Comparison of ENCODE assay signal across 22 cellular contexts in genomic region chrX:8728932-8729331, GRCh38. TPM values are rescaled to one million over a fixed set of nuclear protein-coding genes. Genes with fewer than 3 reads are reported as not detected.
DNase-seq lines count a peak whose midpoint lies in the region; ATAC-seq and TF ChIP-seq lines count a peak whose summit lies in the region.
"Had no signal": no experiment of that assay in that cellular context is flagged by ENCODE, and none has a peak within 500 bp of the region (broad histone marks: within the 10 kb centered on the region; RNA-seq: fewer than 3 reads in every experiment).

No MANE protein-coding gene starts in this region.

- no peaks in the 10 kb centered on the region for H4K20me1 ChIP-seq in MM.1S (ENCODE audit: insufficient read depth, low read length)

- intact Hi-C loops in left lung (cut with DNase I) (no loop called here), upper lobe of right lung (cut with DNase I) (no loop called here)

- H3K4me1 ChIP-seq in left lung (no peaks in the 10 kb centered on the region), upper lobe of right lung (no peaks in the 10 kb centered on the region), MM.1S (ENCODE audit: low read length) (no peaks in the 10 kb centered on the region)

- H3K27ac ChIP-seq in left lung: peak overlapping the region in 1 of 2 donors; percentile 41
- H3K27ac ChIP-seq in upper lobe of right lung: no peak overlapping the region
- H3K27ac ChIP-seq in MM.1S (ENCODE audit: low read length): no peak overlapping the region
- H3K27ac ChIP-seq: BLaER1 treated with 17β-estradiol and CSF1 and Interleukin-3, amounts not matched to agents 10 nM and 100 nM; gastroesophageal sphincter; HL-60; stomach; tibial nerve had no signal

- H3K36me3 ChIP-seq in left lung: no peaks in the 10 kb centered on the region
- H3K36me3 ChIP-seq in upper lobe of right lung: no peaks in the 10 kb centered on the region
- H3K36me3 ChIP-seq in MM.1S (replicated peaks; ENCODE audit: insufficient read depth, low read length): no peaks in the 10 kb centered on the region
- H3K36me3 ChIP-seq: BLaER1 treated with 17β-estradiol and CSF1 and Interleukin-3, amounts not matched to agents 10 nM and 100 nM; gastroesophageal sphincter; stomach; tibial nerve had no signal

- H3K36me3 Mint-ChIP-seq in glutamatergic neuron (ENCODE audit: unreplicated experiment): no peaks in the 10 kb centered on the region
- H3K36me3 Mint-ChIP-seq: activated naive CD4-positive, alpha-beta T cell treated with anti-CD3 and anti-CD28 coated beads, Interleukin-2, amount 50 U/mL, for 24 hours had no signal

- H3K4me1 Mint-ChIP-seq in glutamatergic neuron (ENCODE audit: low read depth, unreplicated experiment): no peaks in the 10 kb centered on the region
- H3K4me1 Mint-ChIP-seq: activated CD4-positive, alpha-beta memory T cell treated with anti-CD3 and anti-CD28 coated beads, Interleukin-2, amount 10 ng/mL, durations not matched to agents 7 days and 5 days; activated naive CD4-positive, alpha-beta T cell treated with anti-CD3 and anti-CD28 coated beads, Interleukin-2, amount 50 U/mL, for 24 hours; activated T-helper 17 cell treated with anti-CD3 and anti-CD28 coated beads, Interleukin-2, amount 50 U/mL, for 72 hours had no signal

- no peak overlapping the region for H3K9ac ChIP-seq in MM.1S (ENCODE audit: low read length)
- H3K9ac ChIP-seq: BLaER1 treated with 17β-estradiol and CSF1 and Interleukin-3, amounts not matched to agents 10 nM and 100 nM had no signal

- H3K4me2 ChIP-seq in MM.1S (ENCODE audit: low read depth, low read length): no peak overlapping the region

- H3K27ac Mint-ChIP-seq in glutamatergic neuron (ENCODE audit: unreplicated experiment): no peak overlapping the region
- H3K27ac Mint-ChIP-seq: activated CD4-positive, alpha-beta memory T cell treated with anti-CD3 and anti-CD28 coated beads, Interleukin-2, amount 10 ng/mL, durations not matched to agents 7 days and 5 days; activated naive CD4-positive, alpha-beta T cell treated with anti-CD3 and anti-CD28 coated beads, Interleukin-2, amount 50 U/mL, for 24 hours; activated T-helper 17 cell treated with anti-CD3 and anti-CD28 coated beads, Interleukin-2, amount 50 U/mL, for 72 hours had no signal

- H3K9me3 Mint-ChIP-seq in glutamatergic neuron (ENCODE audit: unreplicated experiment): peaks cover 1% of the 10 kb centered on the region
- H3K9me3 Mint-ChIP-seq: activated CD4-positive, alpha-beta memory T cell treated with anti-CD3 and anti-CD28 coated beads, Interleukin-2, amount 10 ng/mL, durations not matched to agents 7 days and 5 days; activated naive CD4-positive, alpha-beta T cell treated with anti-CD3 and anti-CD28 coated beads, Interleukin-2, amount 50 U/mL, for 24 hours; activated T-helper 17 cell treated with anti-CD3 and anti-CD28 coated beads, Interleukin-2, amount 50 U/mL, for 72 hours had no signal

- H3K27me3 ChIP-seq in left lung: peaks cover 21 to 28% of the 10 kb centered on the region in 2 donors
- H3K27me3 ChIP-seq in upper lobe of right lung: no peaks in the 10 kb centered on the region
- H3K27me3 ChIP-seq in MM.1S (replicated peaks; ENCODE audit: insufficient read depth, low read length): no peaks in the 10 kb centered on the region
- H3K27me3 ChIP-seq: gastroesophageal sphincter had no signal

- H3K4me3 Mint-ChIP-seq in glutamatergic neuron (ENCODE audit: unreplicated experiment): no peak overlapping the region
- H3K4me3 Mint-ChIP-seq: activated CD4-positive, alpha-beta memory T cell treated with anti-CD3 and anti-CD28 coated beads, Interleukin-2, amount 10 ng/mL, durations not matched to agents 7 days and 5 days; activated naive CD4-positive, alpha-beta T cell treated with anti-CD3 and anti-CD28 coated beads, Interleukin-2, amount 50 U/mL, for 24 hours; activated T-helper 17 cell treated with anti-CD3 and anti-CD28 coated beads, Interleukin-2, amount 50 U/mL, for 72 hours had no signal

- ATAC-seq in left lung: peak; percentile 4
- peak; percentile 54 for ATAC-seq in upper lobe of right lung
- ATAC-seq: activated T-helper 17 cell treated with anti-CD3 and anti-CD28 coated beads, Interleukin-2, amount 50 U/mL, for 72 hours; gastroesophageal sphincter had no signal

- H2AFZ ChIP-seq in MM.1S (ENCODE audit: low read length): no peak overlapping the region

- TF ChIP-seq CTCF in left lung (IDR thresholded peaks at IDR 0.05) (no peak), upper lobe of right lung (IDR thresholded peaks at IDR 0.05) (no peak), MM.1S (IDR thresholded peaks at IDR 0.05; ENCODE audit: low read length) (no peak), glutamatergic neuron (IDR thresholded peaks at IDR 0.05; ENCODE audit: partially characterized antibody, unreplicated experiment) (no peak)

- H3K4me3 ChIP-seq in left lung: no peak overlapping the region
- H3K4me3 ChIP-seq in upper lobe of right lung: no peak overlapping the region
- no peak overlapping the region for H3K4me3 ChIP-seq in MM.1S (ENCODE audit: low read length)
- H3K4me3 ChIP-seq: BLaER1 treated with 17β-estradiol and CSF1 and Interleukin-3, amounts not matched to agents 10 nM and 100 nM; gastroesophageal sphincter; stomach; tibial nerve had no signal

- H3F3A ChIP-seq in MM.1S (ENCODE audit: insufficient read depth, low read length): no peaks in the 10 kb centered on the region

- DNase-seq in NCI-H748 (lab: John Stamatoyannopoulos, UW; ENCODE audit: unreplicated experiment) (peak; percentile 19), NCI-H748 treated with DMSO at 0.1 percent for 48 hours (lab: John Stamatoyannopoulos, UW) (no peak), NCI-H69 (lab: John Stamatoyannopoulos, UW) (peak; percentile 40), left lung (peak; percentile 46), upper lobe of right lung (peak; percentile 66), MM.1S (no peak), glutamatergic neuron (no peak)
- DNase-seq: activated CD4-positive, alpha-beta memory T cell treated with anti-CD3 and anti-CD28 coated beads, Interleukin-2, amount 10 ng/mL, durations not matched to agents 7 days and 5 days; activated CD4-positive, CD25-positive, alpha-beta regulatory T cell treated with anti-CD3 and anti-CD28 coated beads, Interleukin-2, amount 50 U/mL, for 72 hours; activated CD8-positive, alpha-beta memory T cell treated with anti-CD3 and anti-CD28 coated beads, Interleukin-2, amount 50 U/mL, for 48 hours; hippocampal formation; NCI-H510A treated with DMSO at 0.1 percent for 48 hours; stomach had no signal

- peaks cover 6% of the 10 kb centered on the region for H3K27me3 Mint-ChIP-seq in glutamatergic neuron (ENCODE audit: unreplicated experiment)

- H3K9me2 ChIP-seq in MM.1S (replicated peaks; ENCODE audit: insufficient read depth, low read length): no peaks in the 10 kb centered on the region

- H3K9me3 ChIP-seq in left lung (no peaks in the 10 kb centered on the region), upper lobe of right lung (no peaks in the 10 kb centered on the region), MM.1S (replicated peaks; ENCODE audit: insufficient read depth, low read length) (no peaks in the 10 kb centered on the region)
- H3K9me3 ChIP-seq: gastroesophageal sphincter, stomach, tibial nerve had no signal

- H3K79me2 ChIP-seq in MM.1S (ENCODE audit: low read length): no peaks in the 10 kb centered on the region

RNA-seq across cellular contexts. Expression of gene ANOS1, which starts 3.0 kb away (rescaled TPM):
- total RNA-seq in left lung (10 to 100 TPM; 38.0 to 85.9 TPM), upper lobe of right lung (49.7 TPM), glutamatergic neuron (ENCODE audit: unreplicated experiment) (1.0 TPM)
- total RNA-seq: activated CD4-positive, alpha-beta memory T cell treated with anti-CD3 and anti-CD28 coated beads, Interleukin-2, amount 10 ng/mL, durations not matched to agents 7 days and 5 days; activated T-helper 17 cell treated with anti-CD3 and anti-CD28 coated beads, Interleukin-2, amount 50 U/mL, for 72 hours; RPMI7951; SK-MEL-5; T-helper 1 cell treated with Interleukin-12 subunit alpha and Interleukin-12 subunit beta and Interleukin-4 antibody, amounts not matched to agents 30 ng/mL and 1 ng/mL, for 36 hours had no signal

Comparison
In these comparisons a context has a peak if more than half of its experiments do, and no peak if none do; other contexts are left out.
1. DNase-seq: peak in NCI-H748 (single experiment), NCI-H69 (single experiment), left lung (2 of 2) and upper lobe of right lung (single experiment); none in NCI-H748 treated with DMSO at 0.1 percent for 48 hours (single experiment), MM.1S (single experiment) and glutamatergic neuron (single experiment).
2. RNA of gene ANOS1, which starts 3.0 kb away (total RNA-seq): 38.0 to 85.9 TPM in left lung and 49.7 TPM in upper lobe of right lung (single experiment); 1.0 TPM in glutamatergic neuron (single experiment); every median in the first group is over 10 times any median in the second.